ENCODE assay signal across 21 cellular contexts in genomic region chr22:19358703-19359553, GRCh38.
DNase-seq lines count a peak whose midpoint lies in the region; ATAC-seq lines count a peak whose summit lies in the region.
"Had no signal": no experiment of that assay in that cellular context is flagged by ENCODE, and none has a peak within 500 bp of the region (broad histone marks: within the 10 kb centered on the region; RNA-seq: fewer than 3 reads in every experiment).

No MANE protein-coding gene starts in this region.

- CTCF ChIA-PET in activated CD4-positive, alpha-beta memory T cell treated with anti-CD3 and anti-CD28 coated beads, Interleukin-2, amount 10 ng/mL, durations not matched to agents 7 days and 5 days (lab: Charles Lee) = interaction anchor here (0.6 kb wide), 1 partner anchor 14 kb away, joined by 3 read pairs; no protein-coding TSS in a partner anchor

- H3K4me1 ChIP-seq in CD4-positive, CD25-positive, alpha-beta regulatory T cell (ENCODE audit: control insufficient read depth, insufficient read depth, low read length, poor library complexity, severe bottlenecking) = no peaks in the 10 kb centered on the region
- H3K4me1 ChIP-seq: HAP-1 had no signal

- peaks cover 33% of the 10 kb centered on the region for H3K36me3 Mint-ChIP-seq in CD4-positive, CD25-positive, alpha-beta regulatory T cell
- H3K36me3 Mint-ChIP-seq in IgD-negative memory B cell (peaks cover 20% of the 10 kb centered on the region), memory B cell (peaks cover 33% of the 10 kb centered on the region)
- peaks cover 60 to 66% of the 10 kb centered on the region in 2 donors for H3K36me3 Mint-ChIP-seq in stimulated activated naive B cell treated with anti-CD40 and anti-IgM and Interleukin-4, amounts not matched to agents 10 μg/mL and 1 μg/mL and 100 μg/mL, for 72 hours
- H3K36me3 Mint-ChIP-seq in activated CD4-positive, alpha-beta memory T cell treated with anti-CD3 and anti-CD28 coated beads, Interleukin-2, amount 10 ng/mL, durations not matched to agents 7 days and 5 days (ENCODE audit: low read depth) = peaks cover 63% of the 10 kb centered on the region

- no peak for DNase-seq in CD4-positive, CD25-positive, alpha-beta regulatory T cell
- DNase-seq in memory B cell (ENCODE audit: low spot score in 2 of 2) (no peak), SIG-M5 (lab: John Stamatoyannopoulos, UW) (no peak), NCI-H146 (lab: John Stamatoyannopoulos, UW) (no peak)
- DNase-seq in stimulated activated naive B cell treated with anti-CD40 and anti-IgM and Interleukin-4, amounts not matched to agents 10 μg/mL and 1 μg/mL and 100 μg/mL, for 72 hours = no peak
- DNase-seq in activated CD4-positive, alpha-beta memory T cell treated with anti-CD3 and anti-CD28 coated beads, Interleukin-2, amount 10 ng/mL, durations not matched to agents 7 days and 5 days = no peak
- DNase-seq: DMS153, GM23248, KBM-7, MM.1S, NCI-H1048, NCI-H1417 treated with DMSO at 0.1 percent for 48 hours, NCI-H187 treated with DMSO at 0.1 percent for 48 hours, NCI-H2107, NCI-H446 treated with DMSO at 0.1 percent for 48 hours, NCI-H526 treated with DMSO at 0.1 percent for 48 hours had no signal

- no peak overlapping the region for H3K4me3 ChIP-seq in CD4-positive, CD25-positive, alpha-beta regulatory T cell (ENCODE audit: low read depth, low read length)
- H3K4me3 ChIP-seq: BLaER1, GM23248, HAP-1 had no signal

- no peak for ATAC-seq in CD4-positive, CD25-positive, alpha-beta regulatory T cell (ENCODE audit: low read depth in 2 of 2)
- ATAC-seq in memory B cell (ENCODE audit: low read depth) = no peak
- no peak for ATAC-seq in stimulated activated naive B cell treated with anti-CD40 and anti-IgM and Interleukin-4, amounts not matched to agents 10 μg/mL and 1 μg/mL and 100 μg/mL, for 72 hours (replicated peaks)
- ATAC-seq: CD8-positive, alpha-beta T cell; Right ventricle myocardium inferior had no signal

- H3K9me3 ChIP-seq in CD4-positive, CD25-positive, alpha-beta regulatory T cell (ENCODE audit: control insufficient read depth in 2 of 2, low read length in 2 of 2) = no peaks in the 10 kb centered on the region
- H3K9me3 ChIP-seq: BLaER1, HAP-1 had no signal

- no peak overlapping the region for H3K27ac ChIP-seq in CD4-positive, CD25-positive, alpha-beta regulatory T cell (ENCODE audit: insufficient read depth, low read length, poor library complexity, severe bottlenecking)
- H3K27ac ChIP-seq: BLaER1, GM23248 had no signal

- no peak overlapping the region for H3K4me3 Mint-ChIP-seq in CD4-positive, CD25-positive, alpha-beta regulatory T cell
- no peak overlapping the region for H3K4me3 Mint-ChIP-seq in IgD-negative memory B cell
- H3K4me3 Mint-ChIP-seq in memory B cell = peak overlapping the region; percentile 24
- peak overlapping the region in 1 of 2 donors; percentile 6 for H3K4me3 Mint-ChIP-seq in stimulated activated naive B cell treated with anti-CD40 and anti-IgM and Interleukin-4, amounts not matched to agents 10 μg/mL and 1 μg/mL and 100 μg/mL, for 72 hours
- H3K4me3 Mint-ChIP-seq in activated CD4-positive, alpha-beta memory T cell treated with anti-CD3 and anti-CD28 coated beads, Interleukin-2, amount 10 ng/mL, durations not matched to agents 7 days and 5 days = no peak overlapping the region
- H3K4me3 Mint-ChIP-seq: CD8-positive, alpha-beta T cell had no signal

- H3K36me3 ChIP-seq in CD4-positive, CD25-positive, alpha-beta regulatory T cell (ENCODE audit: control insufficient read depth, insufficient read depth, low read length) = peaks cover 78% of the 10 kb centered on the region

- H3K27me3 Mint-ChIP-seq in CD4-positive, CD25-positive, alpha-beta regulatory T cell = no peaks in the 10 kb centered on the region
- H3K27me3 Mint-ChIP-seq in IgD-negative memory B cell (no peaks in the 10 kb centered on the region), memory B cell (no peaks in the 10 kb centered on the region)
- no peaks in the 10 kb centered on the region for H3K27me3 Mint-ChIP-seq in stimulated activated naive B cell treated with anti-CD40 and anti-IgM and Interleukin-4, amounts not matched to agents 10 μg/mL and 1 μg/mL and 100 μg/mL, for 72 hours
- H3K27me3 Mint-ChIP-seq in activated CD4-positive, alpha-beta memory T cell treated with anti-CD3 and anti-CD28 coated beads, Interleukin-2, amount 10 ng/mL, durations not matched to agents 7 days and 5 days = no peaks in the 10 kb centered on the region

- POLR2A ChIA-PET in activated CD4-positive, alpha-beta memory T cell treated with anti-CD3 and anti-CD28 coated beads, Interleukin-2, amount 10 ng/mL, durations not matched to agents 7 days and 5 days (lab: Charles Lee) = no interaction called here

- H3K9me3 Mint-ChIP-seq in CD4-positive, CD25-positive, alpha-beta regulatory T cell = no peaks in the 10 kb centered on the region
- H3K9me3 Mint-ChIP-seq in IgD-negative memory B cell (peaks cover 0 to 4% (median 3%) of the 10 kb centered on the region in 3 donors), memory B cell (peaks cover 1% of the 10 kb centered on the region)
- peaks cover 2 to 3% of the 10 kb centered on the region in 2 donors for H3K9me3 Mint-ChIP-seq in stimulated activated naive B cell treated with anti-CD40 and anti-IgM and Interleukin-4, amounts not matched to agents 10 μg/mL and 1 μg/mL and 100 μg/mL, for 72 hours
- no peaks in the 10 kb centered on the region for H3K9me3 Mint-ChIP-seq in activated CD4-positive, alpha-beta memory T cell treated with anti-CD3 and anti-CD28 coated beads, Interleukin-2, amount 10 ng/mL, durations not matched to agents 7 days and 5 days
- H3K9me3 Mint-ChIP-seq: CD8-positive, alpha-beta T cell had no signal

- no peaks in the 10 kb centered on the region for H3K4me1 Mint-ChIP-seq in CD4-positive, CD25-positive, alpha-beta regulatory T cell
- peaks cover 15 to 30% (median 23%) of the 10 kb centered on the region in 3 donors for H3K4me1 Mint-ChIP-seq in IgD-negative memory B cell
- H3K4me1 Mint-ChIP-seq in memory B cell = peaks cover 31% of the 10 kb centered on the region
- H3K4me1 Mint-ChIP-seq in stimulated activated naive B cell treated with anti-CD40 and anti-IgM and Interleukin-4, amounts not matched to agents 10 μg/mL and 1 μg/mL and 100 μg/mL, for 72 hours = peaks cover 39 to 46% of the 10 kb centered on the region in 2 donors
- no peaks in the 10 kb centered on the region for H3K4me1 Mint-ChIP-seq in activated CD4-positive, alpha-beta memory T cell treated with anti-CD3 and anti-CD28 coated beads, Interleukin-2, amount 10 ng/mL, durations not matched to agents 7 days and 5 days

- H3K27ac Mint-ChIP-seq in CD4-positive, CD25-positive, alpha-beta regulatory T cell = peak overlapping the region in 2 of 3 donors; percentile 20 to 59
- H3K27ac Mint-ChIP-seq in IgD-negative memory B cell (peak overlapping the region; percentile 71 to 94 (median 94)), memory B cell (peak overlapping the region; percentile 98)
- H3K27ac Mint-ChIP-seq in stimulated activated naive B cell treated with anti-CD40 and anti-IgM and Interleukin-4, amounts not matched to agents 10 μg/mL and 1 μg/mL and 100 μg/mL, for 72 hours = peak overlapping the region; percentile 91
- no peak overlapping the region for H3K27ac Mint-ChIP-seq in activated CD4-positive, alpha-beta memory T cell treated with anti-CD3 and anti-CD28 coated beads, Interleukin-2, amount 10 ng/mL, durations not matched to agents 7 days and 5 days
- H3K27ac Mint-ChIP-seq: CD8-positive, alpha-beta T cell had no signal

- H3K27me3 ChIP-seq in CD4-positive, CD25-positive, alpha-beta regulatory T cell (ENCODE audit: control insufficient read depth, insufficient read depth, low read length) = no peaks in the 10 kb centered on the region
- H3K27me3 ChIP-seq: BLaER1 had no signal
